10 cellular contexts compared by ENCODE assay signal in genomic region chr17:69415431-69415830, GRCh38. TPM values are rescaled to one million over a fixed set of nuclear protein-coding genes. Genes with fewer than 3 reads are reported as not detected.
DNase-seq lines count a peak whose midpoint lies in the region; ATAC-seq and TF ChIP-seq lines count a peak whose summit lies in the region.
"Had no signal": no experiment of that assay in that cellular context is flagged by ENCODE, and none has a peak within 500 bp of the region (broad histone marks: within the 10 kb centered on the region; RNA-seq: fewer than 3 reads in every experiment).

No MANE protein-coding gene starts in this region.

- H3K4me1 ChIP-seq in left ventricle myocardium inferior (peaks cover 32% of the 10 kb centered on the region), muscle layer of colon (ENCODE audit: insufficient read depth, low read length) (peaks cover 25% of the 10 kb centered on the region)

- no peak for TF ChIP-seq CTCF in left ventricle myocardium inferior (IDR thresholded peaks at IDR 0.05; ENCODE audit: borderline replicate concordance)
- TF ChIP-seq CTCF in dorsolateral prefrontal cortex (IDR thresholded peaks at IDR 0.05 in 54 of 56, conservative IDR thresholded peaks at IDR 0.05 in 2 of 56; ENCODE audit: low read depth in 1 of 56, partially characterized antibody in 56 of 56) = no peak

- peak overlapping the region; percentile 45 for H3K27ac ChIP-seq in left ventricle myocardium inferior (replicated peaks)
- H3K27ac ChIP-seq in dorsolateral prefrontal cortex = peak overlapping the region in 2 of 59 donors; percentile 58 to 71
- peak overlapping the region; percentile 52 for H3K27ac ChIP-seq in muscle layer of colon (ENCODE audit: low read depth, low read length)
- H3K27ac ChIP-seq: epithelial cell of prostate had no signal

- H3K9me3 ChIP-seq in left ventricle myocardium inferior (replicated peaks) (no peaks in the 10 kb centered on the region), muscle layer of colon (ENCODE audit: low read length) (no peaks in the 10 kb centered on the region)
- H3K9me3 ChIP-seq: mucosa of descending colon had no signal

- no peak for DNase-seq in left ventricle myocardium inferior
- DNase-seq in left ventricle myocardium superior = no peak
- DNase-seq in dorsolateral prefrontal cortex = no peak
- DNase-seq in SK-N-DZ (ENCODE audit: low spot score) = no peak
- DNase-seq in T-helper 1 cell = no peak
- no peak for DNase-seq in T-helper 2 cell
- DNase-seq in activated naive CD4-positive, alpha-beta T cell treated with anti-CD3 and anti-CD28 coated beads, Interleukin-2, amount 50 U/mL, for 72 hours (ENCODE audit: low spot score in 2 of 2) = no peak

- H3K9ac ChIP-seq in muscle layer of colon (ENCODE audit: low read length) = no peak overlapping the region

- H3K27ac Mint-ChIP-seq in activated naive CD4-positive, alpha-beta T cell treated with anti-CD3 and anti-CD28 coated beads, Interleukin-2, amount 50 U/mL, for 72 hours = no peak overlapping the region

- intact Hi-C loops in left ventricle myocardium inferior (cut with micrococcal nuclease) (no loop called here), left ventricle myocardium superior (cut with micrococcal nuclease) (no loop called here), dorsolateral prefrontal cortex (cut with DNase I) (loop anchor here (10.0 kb wide), 2 partner anchors 89 to 91 kb away; partner anchors contain the start of gene ABCA5 (in 1 of the 2))

- no peaks in the 10 kb centered on the region for H3K36me3 ChIP-seq in left ventricle myocardium inferior
- H3K36me3 ChIP-seq in muscle layer of colon (ENCODE audit: insufficient read depth, low read length) = no peaks in the 10 kb centered on the region

- no peaks in the 10 kb centered on the region for H3K27me3 ChIP-seq in left ventricle myocardium inferior (ENCODE audit: low read depth)
- H3K27me3 ChIP-seq in dorsolateral prefrontal cortex = no peaks in the 10 kb centered on the region
- no peaks in the 10 kb centered on the region for H3K27me3 ChIP-seq in muscle layer of colon (ENCODE audit: control insufficient read depth in 1 of 2, insufficient read depth in 2 of 2, low read length in 2 of 2)

- no peak for ATAC-seq in left ventricle myocardium superior
- no peak for ATAC-seq in activated naive CD4-positive, alpha-beta T cell treated with anti-CD3 and anti-CD28 coated beads, Interleukin-2, amount 50 U/mL, for 72 hours

- H3K36me3 Mint-ChIP-seq in activated naive CD4-positive, alpha-beta T cell treated with anti-CD3 and anti-CD28 coated beads, Interleukin-2, amount 50 U/mL, for 72 hours = no peaks in the 10 kb centered on the region

- no peaks in the 10 kb centered on the region for H3K9me3 Mint-ChIP-seq in activated naive CD4-positive, alpha-beta T cell treated with anti-CD3 and anti-CD28 coated beads, Interleukin-2, amount 50 U/mL, for 72 hours

- peak overlapping the region; percentile 73 for H3K4me3 ChIP-seq in left ventricle myocardium inferior
- peak overlapping the region; percentile 48 to 86 (median 72) for H3K4me3 ChIP-seq in dorsolateral prefrontal cortex
- H3K4me3 ChIP-seq in muscle layer of colon (ENCODE audit: low read depth in 1 of 2, low read length in 2 of 2) = peak overlapping the region; percentile 86 to 87
- H3K4me3 ChIP-seq: mucosa of descending colon had no signal

RNA-seq across cellular contexts. Expression of gene MAP2K6, which starts 0.9 kb away (rescaled TPM):
- total RNA-seq in left ventricle myocardium inferior = 2.0 TPM
- 2.9 TPM for total RNA-seq in left ventricle myocardium superior
- 10 to 100 TPM in 119 of 120 experiments, 1 to 10 TPM in 1; 9.1 to 26.7 (median 17.7) TPM for total RNA-seq in dorsolateral prefrontal cortex
- 13.8 and 15.6 TPM in 2 replicates for polyA plus RNA-seq in SK-N-DZ (2014; cell fraction: cytosol; rRNA removed)
- 7.1 and 8.0 TPM in 2 replicates for polyA plus RNA-seq in SK-N-DZ (2014; cell fraction: nucleus; rRNA removed)
- total RNA-seq in activated naive CD4-positive, alpha-beta T cell treated with anti-CD3 and anti-CD28 coated beads, Interleukin-2, amount 50 U/mL, for 72 hours = 1 to 10 TPM; 3.2 to 5.8 TPM

Comparison
In these comparisons a context has a peak if more than half of its experiments do, and no peak if none do; other contexts are left out.
1. intact Hi-C loops: an anchor here in dorsolateral prefrontal cortex (10.0 kb wide); none called in left ventricle myocardium inferior and left ventricle myocardium superior.